In genomic region chr19:52941941-52942370, GRCh38 we compare ENCODE assay signal across 8 cellular contexts. TPM values are rescaled to one million over a fixed set of nuclear protein-coding genes. Genes with fewer than 3 reads are reported as not detected.
DNase-seq lines count a peak whose midpoint lies in the region; ATAC-seq and TF ChIP-seq lines count a peak whose summit lies in the region.

No MANE protein-coding gene starts in this region.

- H3K9me3 ChIP-seq in neuronal stem cell (replicated peaks in 1 of 2; ENCODE audit: control insufficient read depth in 2 of 2, insufficient read depth in 1 of 2, low read depth in 1 of 2, low read length in 2 of 2), result peaks cover 5 to 20% of the 10 kb centered on the region in 2 donors

- H2BK15ac ChIP-seq in neuronal stem cell (ENCODE audit: low read length), result no peak overlapping the region

- H3K4me1 ChIP-seq in neuronal stem cell (ENCODE audit: control insufficient read depth in 2 of 2, insufficient read depth in 1 of 2, low read depth in 1 of 2, low read length in 2 of 2), result peaks cover 3% of the 10 kb centered on the region in 2 donors

- no peak overlapping the region for H2BK12ac ChIP-seq in neuronal stem cell (ENCODE audit: low read length)

- no peak overlapping the region for H3K4ac ChIP-seq in neuronal stem cell (ENCODE audit: low read length)

- H4K8ac ChIP-seq in neuronal stem cell (ENCODE audit: low read depth, low read length), result no peak overlapping the region

- no peak overlapping the region for H2AK5ac ChIP-seq in neuronal stem cell (ENCODE audit: low read depth, low read length)

- H3K9ac ChIP-seq in neuronal stem cell (ENCODE audit: low read depth, low read length, poor library complexity), result peak overlapping the region; percentile 60

- H3K27me3 ChIP-seq in neuronal stem cell (ENCODE audit: control insufficient read depth in 3 of 3, insufficient read depth in 3 of 3, low read depth in 1 of 3, low read length in 3 of 3), result no peaks in the 10 kb centered on the region

- no CpG with 5 or more reads among the region's 26 CpGs for WGBS in neuronal stem cell (ENCODE audit: extremely low coverage in 2 of 2, insufficient read length in 2 of 2, insufficient replicate concordance in 1 of 2), 2 donors

- peaks cover 4% of the 10 kb centered on the region for H3K79me1 ChIP-seq in neuronal stem cell (ENCODE audit: low read depth, low read length)

- DNase-seq in CD1c-positive myeloid dendritic cell (ENCODE audit: extremely low spot score) (peak; percentile 10), HT-29 (ENCODE audit: low spot score) (peak; percentile 71), fibroblast of mammary gland (ENCODE audit: low read depth) (peak; percentile 22), neuronal stem cell (ENCODE audit: low spot score) (no peak), medulla oblongata (ENCODE audit: extremely low spot score) (no peak)
- DNase-seq in activated CD4-positive, alpha-beta T cell treated with anti-CD3 and anti-CD28 coated beads, Interleukin-2, amount 50 U/mL, for 4 hours, result peak; percentile 2 to 3

- no peak for TF ChIP-seq CTCF in fibroblast of mammary gland (conservative IDR thresholded peaks at IDR 0.05; ENCODE audit: control insufficient read depth, insufficient read depth, low read depth, low read length)

- no peak overlapping the region for H3K23ac ChIP-seq in neuronal stem cell (ENCODE audit: low read depth, low read length, poor library complexity)

- peak overlapping the region; percentile 90 for H3K4me3 ChIP-seq in fibroblast of mammary gland (ENCODE audit: control insufficient read depth, low read depth, low read length)
- H3K4me3 ChIP-seq in neuronal stem cell (ENCODE audit: low read length in 2 of 2), result peak overlapping the region; percentile 89 to 90

- H3K4me2 ChIP-seq in neuronal stem cell (ENCODE audit: insufficient read depth, low read length, poor library complexity, severe bottlenecking), result peak overlapping the region; percentile 54

- no peak overlapping the region for H3K14ac ChIP-seq in neuronal stem cell (ENCODE audit: low read length)

- H2BK5ac ChIP-seq in neuronal stem cell (ENCODE audit: low read length), result no peak overlapping the region

- ATAC-seq in GM19324 (IDR thresholded peaks at IDR 0.05; ENCODE audit: low FRiP score, unreplicated experiment) (peak; percentile 16), GM18858 (IDR thresholded peaks at IDR 0.05; ENCODE audit: unreplicated experiment) (no peak)

- peak overlapping the region; percentile 83 for H3K18ac ChIP-seq in neuronal stem cell (ENCODE audit: low read length)

- no peak overlapping the region for H4K91ac ChIP-seq in neuronal stem cell (ENCODE audit: low read depth, low read length, poor library complexity)

- peak overlapping the region; percentile 59 for H3K27ac ChIP-seq in neuronal stem cell (replicated peaks; ENCODE audit: low read length)

- H2AFZ ChIP-seq in neuronal stem cell (ENCODE audit: low read length), result peak overlapping the region; percentile 93

- peaks cover under 1 to 7% of the 10 kb centered on the region in 2 donors for H3K36me3 ChIP-seq in neuronal stem cell (replicated peaks in 1 of 2; ENCODE audit: control insufficient read depth in 2 of 2, insufficient read depth in 2 of 2, low read length in 2 of 2)

- H2BK120ac ChIP-seq in neuronal stem cell (ENCODE audit: low read depth, low read length), result no peak overlapping the region

RNA-seq across cellular contexts. Expression of gene ZNF888, which starts 18.7 kb away (rescaled TPM):
- total RNA-seq in HT-29 (2014; rRNA removed; shearing (Covaris generic)), result 8.2 and 10.0 TPM in 2 replicates
- 3.2 TPM for polyA plus RNA-seq in neuronal stem cell (2013, experiment 1 of 2)
- polyA plus RNA-seq in neuronal stem cell (2013, experiment 2 of 2), result 3.3 TPM

RNA-seq across cellular contexts. Expression of gene ZNF816, which starts 20.7 kb away (rescaled TPM):
- total RNA-seq in HT-29 (2014; rRNA removed; shearing (Covaris generic)), result 8.9 and 12.3 TPM in 2 replicates
- 9.4 TPM for polyA plus RNA-seq in neuronal stem cell (2013, experiment 1 of 2)
- 9.5 TPM for polyA plus RNA-seq in neuronal stem cell (2013, experiment 2 of 2)

RNA-seq across cellular contexts. Expression of gene ZNF320, which starts 44.5 kb away (rescaled TPM):
- 6.0 and 8.5 TPM in 2 replicates for total RNA-seq in HT-29 (2014; rRNA removed; shearing (Covaris generic))
- 8.9 TPM for polyA plus RNA-seq in neuronal stem cell (2013, experiment 1 of 2)
- 11.3 TPM for polyA plus RNA-seq in neuronal stem cell (2013, experiment 2 of 2)

Comparison
In these comparisons a context has a peak if more than half of its experiments do, and no peak if none do; other contexts are left out.
1. DNase-seq: peak in CD1c-positive myeloid dendritic cell (single experiment), HT-29 (single experiment), activated CD4-positive, alpha-beta T cell treated with anti-CD3 and anti-CD28 coated beads, Interleukin-2, amount 50 U/mL, for 4 hours (2 of 2) and fibroblast of mammary gland (single experiment); none in neuronal stem cell (single experiment) and medulla oblongata (single experiment).